7 cellular contexts compared by ENCODE assay signal in genomic region chr17:33674685-33675084, GRCh38.
DNase-seq lines count a peak whose midpoint lies in the region; ATAC-seq and TF ChIP-seq lines count a peak whose summit lies in the region.

No MANE protein-coding gene starts in this region.

- H3K27ac ChIP-seq in gastrocnemius medialis: no peak overlapping the region

- H3K9me3 ChIP-seq in gastrocnemius medialis: no peaks in the 10 kb centered on the region

- no peaks in the 10 kb centered on the region for H3K27me3 ChIP-seq in gastrocnemius medialis

- intact Hi-C loops in gastrocnemius medialis (cut with DNase I; ENCODE audit: low total_unique reads): loop anchor here (10.0 kb wide), 2 partner anchors 150 to 640 kb away; no protein-coding TSS in a partner anchor

- H3K4me3 ChIP-seq in gastrocnemius medialis: no peak overlapping the region

- ATAC-seq in gastrocnemius medialis (peak; percentile 72 to 73), HG03175 (IDR thresholded peaks at IDR 0.05; ENCODE audit: unreplicated experiment) (no peak)

- no peak for TF ChIP-seq POLR2A in gastrocnemius medialis (IDR thresholded peaks at IDR 0.05)

- H3K36me3 ChIP-seq in gastrocnemius medialis: no peaks in the 10 kb centered on the region

- no peaks in the 10 kb centered on the region for H3K4me1 ChIP-seq in gastrocnemius medialis

- in situ Hi-C loops in gastrocnemius medialis (cut with MboI; ENCODE audit: low sequenced_read_pairs in 4 of 4): loop anchor here in 1 of 4 donors (10.0 to 25.0 kb wide), 2 partner anchors 162 to 640 kb away; no protein-coding TSS in a partner anchor

- DNase-seq in ELR (ENCODE audit: low read depth): peak; percentile 22
- DNase-seq in HK-2 (ENCODE audit: unreplicated experiment): peak; percentile 30
- peak; percentile 28 for DNase-seq in RPMI7951 (ENCODE audit: low read depth)
- peak in 53 of 58 donors; percentile 8 to 85 (median 46) for DNase-seq in anterior cingulate cortex (lab: John Stamatoyannopoulos, UW)
- DNase-seq in hepatic stellate cell (ENCODE audit: low spot score): peak; percentile 55
- peak in 1 of 2 donors; percentile 22 for DNase-seq in gastrocnemius medialis

- peak; percentile 30 to 70 (median 51) for TF ChIP-seq CTCF in gastrocnemius medialis (IDR thresholded peaks at IDR 0.05 in 4 of 5, conservative IDR thresholded peaks at IDR 0.05 in 1 of 5)
